Comparison of ENCODE assay signal across 8 cellular contexts in genomic region chr1:101026394-101026788, GRCh38. TPM values are rescaled to one million over a fixed set of nuclear protein-coding genes. Genes with fewer than 3 reads are reported as not detected.
A peak's percentile ranks its signal among the peaks of the same experiment; 100 is the strongest.
DNase-seq lines count a peak whose midpoint lies in the region; ATAC-seq, FAIRE-seq and TF ChIP-seq lines count a peak whose summit lies in the region.

No MANE protein-coding gene starts in this region.

- peak overlapping the region; percentile 91 for H3K4me2 ChIP-seq in OCI-LY1 (ENCODE audit: low read length)

- no peak overlapping the region for H2AFZ ChIP-seq in OCI-LY1 (ENCODE audit: low read length)

- no peaks in the 10 kb centered on the region for H4K20me1 ChIP-seq in OCI-LY1 (ENCODE audit: insufficient read depth, low read length)

- no peak for ATAC-seq in GM18498 (IDR thresholded peaks at IDR 0.05; ENCODE audit: unreplicated experiment)

- peaks cover 35% of the 10 kb centered on the region for H3K4me1 ChIP-seq in OCI-LY1 (ENCODE audit: insufficient read depth, low read length, severe bottlenecking)
- peaks cover 15% of the 10 kb centered on the region for H3K4me1 ChIP-seq in endodermal cell (ENCODE audit: control insufficient read depth, insufficient read depth, low read length)

- H3K36me3 Mint-ChIP-seq in endodermal cell (ENCODE audit: low read depth) (peaks cover 10% of the 10 kb centered on the region), osteocyte (ENCODE audit: unreplicated experiment) (no peaks in the 10 kb centered on the region)

- TF ChIP-seq CTCF in OCI-LY1 (IDR thresholded peaks at IDR 0.05; ENCODE audit: low read length) (no peak), endodermal cell (conservative IDR thresholded peaks at IDR 0.05) (no peak), osteocyte (IDR thresholded peaks at IDR 0.05) (no peak)

- peak overlapping the region; percentile 84 for H3K9ac ChIP-seq in OCI-LY1 (ENCODE audit: low read length)
- H3K9ac ChIP-seq in endodermal cell (ENCODE audit: extremely low read depth, low read length, poor library complexity, severe bottlenecking), result peak overlapping the region; percentile 73

- H3K9me2 ChIP-seq in OCI-LY1 (ENCODE audit: low read depth, low read length), result no peaks in the 10 kb centered on the region

- H3F3A ChIP-seq in OCI-LY1 (ENCODE audit: insufficient read depth, low read length), result no peaks in the 10 kb centered on the region

- H3K27ac Mint-ChIP-seq in endodermal cell, result peak overlapping the region; percentile 95
- H3K27ac Mint-ChIP-seq in osteocyte (ENCODE audit: unreplicated experiment), result peak overlapping the region; percentile 97

- peak overlapping the region; percentile 37 for H3K27ac ChIP-seq in OCI-LY1 (ENCODE audit: low read depth, low read length, poor library complexity, severe bottlenecking)
- peak overlapping the region; percentile 64 for H3K27ac ChIP-seq in endodermal cell (ENCODE audit: low read depth, low read length)

- H3K4me1 Mint-ChIP-seq in endodermal cell, result peaks cover 32% of the 10 kb centered on the region
- H3K4me1 Mint-ChIP-seq in osteocyte (ENCODE audit: unreplicated experiment), result peaks cover 20% of the 10 kb centered on the region

- no peak for FAIRE-seq in HTR-8/SVneo (lab: Jason Lieb, UNC)

- WGBS in endodermal cell (ENCODE audit: insufficient coverage in 1 of 2, insufficient read length in 1 of 2), 2 experiments, result 50 to 59% methylated on average over 3 to 5 of the region's 5 CpGs

- H3K36me3 ChIP-seq in OCI-LY1 (ENCODE audit: insufficient read depth, low read length) (peaks cover 42% of the 10 kb centered on the region), endodermal cell (ENCODE audit: control insufficient read depth, insufficient read depth, low read length) (peaks cover 13% of the 10 kb centered on the region)

- H3K9me3 Mint-ChIP-seq in endodermal cell, result no peaks in the 10 kb centered on the region
- H3K9me3 Mint-ChIP-seq in osteocyte (ENCODE audit: unreplicated experiment), result no peaks in the 10 kb centered on the region

- peaks cover 34% of the 10 kb centered on the region for H3K79me2 ChIP-seq in OCI-LY1 (ENCODE audit: insufficient read depth, low read length)

- H3K27me3 ChIP-seq in OCI-LY1 (ENCODE audit: insufficient read depth, low read length) (no peaks in the 10 kb centered on the region), endodermal cell (ENCODE audit: control insufficient read depth, insufficient read depth, low read length, poor library complexity, severe bottlenecking) (no peaks in the 10 kb centered on the region)

- DNase-seq in DMS 273 treated with DMSO at 0.1 percent for 48 hours (lab: John Stamatoyannopoulos, UW) (peak; percentile 1), endodermal cell (no peak), osteocyte (ENCODE audit: extremely low spot score, unreplicated experiment) (no peak), HTR-8/SVneo (ENCODE audit: insufficient read length, low spot score) (no peak), hepatic stellate cell (ENCODE audit: low spot score) (no peak), AML-193 (lab: John Stamatoyannopoulos, UW) (no peak)

- H3K4me3 ChIP-seq in OCI-LY1 (ENCODE audit: low read depth, low read length, poor library complexity, severe bottlenecking) (peak overlapping the region; percentile 71), endodermal cell (ENCODE audit: low read length) (peak overlapping the region; percentile 96)

- H3K4me3 Mint-ChIP-seq in endodermal cell (peak overlapping the region; percentile 84), osteocyte (ENCODE audit: unreplicated experiment) (peak overlapping the region; percentile 99)

- H3K9me3 ChIP-seq in OCI-LY1 (ENCODE audit: low read length), result no peaks in the 10 kb centered on the region
- no peaks in the 10 kb centered on the region for H3K9me3 ChIP-seq in endodermal cell (ENCODE audit: control insufficient read depth, low read length)

- H3K27me3 Mint-ChIP-seq in endodermal cell (ENCODE audit: insufficient read depth) (no peaks in the 10 kb centered on the region), osteocyte (ENCODE audit: unreplicated experiment) (no peaks in the 10 kb centered on the region)

RNA-seq across cellular contexts. Expression of gene DPH5, which starts 0.8 kb away (rescaled TPM):
- 10 to 100 TPM; 38.7 to 40.4 TPM for total RNA-seq in endodermal cell
- 56.0 TPM for polyA plus RNA-seq in endodermal cell (2013, experiment 1 of 2)
- polyA plus RNA-seq in endodermal cell (2013, experiment 2 of 2), result 47.3 TPM
- 49.1 and 51.7 TPM in 2 replicates for total RNA-seq in osteocyte
